ENCODE assay signal across 5 cellular contexts in genomic region chr2:203697763-203698162, GRCh38. TPM values are rescaled to one million over a fixed set of nuclear protein-coding genes. Genes with fewer than 3 reads are reported as not detected.
"Had no signal": no experiment of that assay in that cellular context is flagged by ENCODE, and none has a peak within 500 bp of the region (broad histone marks: within the 10 kb centered on the region; RNA-seq: fewer than 3 reads in every experiment).

No MANE protein-coding gene starts in this region.

RNA-seq across cellular contexts. Expression of gene CD28, which starts 8.7 kb away (rescaled TPM):
- total RNA-seq: M059J, NCI-H460, PC-9, RPMI7951, SK-MEL-5 had no signal
